ENCODE assay signal across 24 cellular contexts in the genomic region with DNA sequence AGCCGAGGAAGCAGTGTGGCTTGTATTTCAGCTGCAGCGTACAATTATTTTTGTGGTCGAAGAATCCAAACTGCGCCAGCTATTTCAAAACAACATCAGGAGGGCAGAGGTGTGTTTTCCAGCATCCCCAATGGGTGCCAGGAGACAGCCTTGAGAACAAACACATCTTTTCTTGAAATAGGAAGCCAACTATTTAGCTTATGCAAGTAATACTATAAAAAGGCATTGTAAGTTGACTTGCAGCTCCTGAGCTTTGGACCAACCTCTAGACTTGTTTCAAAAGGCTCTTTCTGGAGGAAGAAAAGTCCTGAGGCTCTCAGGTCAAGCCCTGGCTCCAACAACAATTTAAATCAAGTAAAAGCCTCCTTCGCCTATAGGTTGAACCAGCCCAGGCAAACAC.
"Had no signal": no experiment of that assay in that cellular context is flagged by ENCODE, and none has a peak within 500 bp of the region (broad histone marks: within the 10 kb centered on the region; RNA-seq: fewer than 3 reads in every experiment).

No MANE protein-coding gene starts in this region.

- H3K36me3 Mint-ChIP-seq: immature natural killer cell, natural killer cell had no signal

- H3K27me3 ChIP-seq: neutrophil, pancreas, vagina had no signal

- H3K36me3 ChIP-seq: lower lobe of right lung, neutrophil, pancreas, suprapubic skin, transverse colon, vagina had no signal

- H3K9me3 ChIP-seq: lower lobe of right lung, neutrophil, pancreas, suprapubic skin, transverse colon, vagina had no signal

- DNase-seq: dorsolateral prefrontal cortex; effector memory CD4-positive, alpha-beta T cell; hypothalamus; immature natural killer cell; left ventricle myocardium superior; lower lobe of right lung; natural killer cell; pancreas; stimulated activated CD4-positive, alpha-beta T cell treated with anti-CD3 and anti-CD28 coated beads, Interleukin-12 subunit alpha, Interleukin-12 subunit beta, amount 100 ng/mL, for 4 hours; stimulated activated CD4-positive, alpha-beta T cell treated with anti-CD3 and anti-CD28 coated beads, Interleukin-1b, Interleukin-23, amount 100 ng/mL, for 48 hours; stimulated activated CD4-positive, alpha-beta T cell treated with anti-CD3 and anti-CD28 coated beads, Interleukin-4, amount 100 ng/mL, for 1 hour; stimulated activated CD8-positive, alpha-beta memory T cell treated with anti-CD3 and anti-CD28 coated beads, Interleukin-4, amount 100 ng/mL, for 48 hours; stimulated activated naive CD4-positive, alpha-beta T cell; stimulated activated naive CD8-positive, alpha-beta T cell treated with anti-CD3 and anti-CD28 coated beads, Interleukin-15, amount 100 ng/mL, for 72 hours; transverse colon had no signal

- H3K4me2 ChIP-seq: smooth muscle cell had no signal

- H3K27ac Mint-ChIP-seq: immature natural killer cell; natural killer cell; stimulated activated naive CD8-positive, alpha-beta T cell treated with anti-CD3 and anti-CD28 coated beads, Interleukin-15, amount 100 ng/mL, for 72 hours had no signal

- ATAC-seq: left ventricle myocardium superior; lower lobe of right lung; natural killer cell; pancreas; sciatic nerve; stimulated activated naive CD8-positive, alpha-beta T cell treated with anti-CD3 and anti-CD28 coated beads, Interleukin-15, amount 100 ng/mL, for 72 hours had no signal

- H3K4me3 Mint-ChIP-seq: immature natural killer cell; natural killer cell; neural crest cell; stimulated activated naive CD8-positive, alpha-beta T cell treated with anti-CD3 and anti-CD28 coated beads, Interleukin-15, amount 100 ng/mL, for 72 hours had no signal

- H3K9me3 Mint-ChIP-seq: immature natural killer cell; natural killer cell; neural crest cell; stimulated activated naive CD8-positive, alpha-beta T cell treated with anti-CD3 and anti-CD28 coated beads, Interleukin-15, amount 100 ng/mL, for 72 hours had no signal

- H3K4me3 ChIP-seq: dorsolateral prefrontal cortex, lower lobe of right lung, pancreas, smooth muscle cell, suprapubic skin, transverse colon, vagina had no signal

- H3K27ac ChIP-seq: dorsolateral prefrontal cortex, lower lobe of right lung, neutrophil, pancreas, suprapubic skin, transverse colon, vagina had no signal

- H3K4me1 ChIP-seq: pancreas, transverse colon, vagina had no signal

- FAIRE-seq: colon, frontal cortex, keratinocyte, pancreas had no signal
